In the genomic region with DNA sequence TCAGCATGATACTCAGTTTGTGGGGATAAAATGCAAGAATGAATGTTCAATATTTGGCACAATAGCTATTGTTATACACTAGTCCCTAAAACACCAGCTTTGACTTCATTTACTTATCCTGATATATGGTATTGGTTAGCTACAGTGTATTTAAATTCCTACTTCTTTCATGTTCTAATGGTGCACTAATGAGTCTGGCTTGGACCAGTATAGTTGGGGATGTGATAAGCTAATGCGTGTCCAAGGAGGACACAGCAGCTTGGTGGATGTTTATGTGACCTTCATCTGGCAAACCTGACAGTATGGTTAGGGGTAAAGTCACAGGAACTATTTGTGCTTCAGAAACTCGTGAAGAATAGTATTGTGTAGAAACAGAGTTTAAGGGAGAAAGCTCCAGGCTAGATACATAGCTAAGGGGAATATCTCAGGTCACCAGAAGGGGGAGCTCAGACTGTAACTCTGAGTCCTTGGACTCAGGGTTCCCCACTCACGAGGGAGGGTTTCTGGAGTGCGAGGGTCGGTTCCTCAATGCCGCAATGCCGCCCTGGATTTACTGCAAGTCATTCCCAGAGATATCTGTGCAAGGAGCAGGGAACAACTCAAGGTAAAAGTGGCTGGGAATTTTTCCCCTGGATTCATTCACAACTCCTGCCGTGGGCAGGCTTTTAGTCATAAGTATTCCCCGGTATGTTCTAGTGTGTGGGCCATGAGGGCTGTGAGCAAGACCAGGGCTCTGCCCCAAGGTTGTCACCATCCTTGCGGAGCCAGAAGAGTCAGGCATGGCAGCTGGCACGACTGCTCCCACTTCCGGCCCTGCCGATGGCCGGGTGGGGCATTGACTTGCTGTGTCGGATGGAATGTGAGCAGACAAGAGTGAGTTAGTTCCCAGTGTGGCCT, we compare ENCODE assay signal across 9 cellular contexts. TPM values are rescaled to one million over a fixed set of nuclear protein-coding genes. Genes with fewer than 3 reads are reported as not detected.
A peak's percentile ranks its signal among the peaks of the same experiment; 100 is the strongest.
DNase-seq lines count a peak whose midpoint lies in the region; ATAC-seq and TF ChIP-seq lines count a peak whose summit lies in the region.
"Had no signal": no experiment of that assay in that cellular context is flagged by ENCODE, and none has a peak within 500 bp of the region (broad histone marks: within the 10 kb centered on the region; RNA-seq: fewer than 3 reads in every experiment).

No MANE protein-coding gene starts in this region.

- TF ChIP-seq RAD21 in SK-N-SH (IDR thresholded peaks at IDR 0.05; ENCODE audit: low read length) = peak; percentile 56

- no peak overlapping the region for H3K9ac ChIP-seq in SK-N-SH

- no peak overlapping the region for H3K27ac Mint-ChIP-seq in activated CD4-positive, alpha-beta memory T cell treated with anti-CD3 and anti-CD28 coated beads for 36 hours
- no peak overlapping the region for H3K27ac Mint-ChIP-seq in activated CD4-positive, alpha-beta memory T cell treated with anti-CD3 and anti-CD28 coated beads, Interleukin-2, amount 10 ng/mL, durations not matched to agents 7 days and 5 days
- H3K27ac Mint-ChIP-seq in naive thymus-derived CD4-positive, alpha-beta T cell = no peak overlapping the region
- H3K27ac Mint-ChIP-seq: activated naive CD4-positive, alpha-beta T cell treated with anti-CD3 and anti-CD28 coated beads, Interleukin-2, amount 50 U/mL, for 24 hours had no signal

- peaks cover 21% of the 10 kb centered on the region for H3K4me1 Mint-ChIP-seq in activated CD4-positive, alpha-beta memory T cell treated with anti-CD3 and anti-CD28 coated beads for 36 hours (ENCODE audit: low read depth)
- peaks cover 18% of the 10 kb centered on the region for H3K4me1 Mint-ChIP-seq in activated CD4-positive, alpha-beta memory T cell treated with anti-CD3 and anti-CD28 coated beads, Interleukin-2, amount 10 ng/mL, durations not matched to agents 7 days and 5 days
- H3K4me1 Mint-ChIP-seq in naive thymus-derived CD4-positive, alpha-beta T cell = peaks cover 0 to 9% (median 0%) of the 10 kb centered on the region in 7 donors

- no peak for TF ChIP-seq POLR2A in erythroblast (IDR thresholded peaks at IDR 0.05; ENCODE audit: low read length)

- CTCF ChIA-PET in activated CD4-positive, alpha-beta memory T cell treated with anti-CD3 and anti-CD28 coated beads for 36 hours (lab: Charles Lee) = interaction anchor here (0.6 to 5.4 kb wide), 58 partner anchors 9 to 697 kb away, joined by 3 to 148 read pairs (median 4); a partner anchor contains a TSS
- CTCF ChIA-PET in activated CD4-positive, alpha-beta memory T cell treated with anti-CD3 and anti-CD28 coated beads, Interleukin-2, amount 10 ng/mL, durations not matched to agents 7 days and 5 days (lab: Charles Lee) = interaction anchor here (0.7 to 5.5 kb wide), 28 partner anchors 9 to 443 kb away, joined by 3 to 91 read pairs (median 3); a partner anchor contains a TSS
- CTCF ChIA-PET in SK-N-SH (lab: Yijun Ruan, JAX) = interaction anchor here (0.6 to 4.7 kb wide), 16 partner anchors 11 to 618 kb away, joined by 3 to 35 read pairs (median 3); a partner anchor contains a TSS
- CTCF ChIA-PET in naive thymus-derived CD4-positive, alpha-beta T cell (lab: Charles Lee) = interaction anchor here (0.5 to 2.6 kb wide), 11 partner anchors 9 to 443 kb away, joined by 3 to 26 read pairs (median 4); no protein-coding TSS in a partner anchor

- intact Hi-C loops in activated CD4-positive, alpha-beta memory T cell treated with anti-CD3 and anti-CD28 coated beads for 36 hours (cut with micrococcal nuclease) = loop anchor here (2.0 kb wide), 1 partner anchor 109 kb away; no protein-coding TSS in a partner anchor
- intact Hi-C loops in naive thymus-derived CD4-positive, alpha-beta T cell (cut with micrococcal nuclease) = loop anchor here (1.0 to 10.0 kb wide), 4 partner anchors 121 to 443 kb away; a partner anchor contains a TSS

- H3K4me3 Mint-ChIP-seq in activated CD4-positive, alpha-beta memory T cell treated with anti-CD3 and anti-CD28 coated beads for 36 hours = peak overlapping the region; percentile 33
- H3K4me3 Mint-ChIP-seq in activated CD4-positive, alpha-beta memory T cell treated with anti-CD3 and anti-CD28 coated beads, Interleukin-2, amount 10 ng/mL, durations not matched to agents 7 days and 5 days = no peak overlapping the region
- H3K4me3 Mint-ChIP-seq in naive thymus-derived CD4-positive, alpha-beta T cell = no peak overlapping the region
- H3K4me3 Mint-ChIP-seq: activated naive CD4-positive, alpha-beta T cell treated with anti-CD3 and anti-CD28 coated beads, Interleukin-2, amount 50 U/mL, for 24 hours had no signal

- DNase-seq in activated CD4-positive, alpha-beta memory T cell treated with anti-CD3 and anti-CD28 coated beads for 36 hours = peak; percentile 51
- DNase-seq in activated CD4-positive, alpha-beta memory T cell treated with anti-CD3 and anti-CD28 coated beads, Interleukin-2, amount 10 ng/mL, durations not matched to agents 7 days and 5 days = no peak
- peak; percentile 47 for DNase-seq in SK-N-SH
- peak; percentile 44 to 70 for DNase-seq in erythroblast (lab: John Stamatoyannopoulos, UW)
- peak in 3 of 9 donors; percentile 23 to 28 (median 24) for DNase-seq in naive thymus-derived CD4-positive, alpha-beta T cell
- DNase-seq in NCI-H1105 (lab: John Stamatoyannopoulos, UW) = no peak

- no peaks in the 10 kb centered on the region for H3F3A ChIP-seq in SK-N-SH (replicated peaks; ENCODE audit: insufficient read depth)

- H3K36me3 Mint-ChIP-seq in activated CD4-positive, alpha-beta memory T cell treated with anti-CD3 and anti-CD28 coated beads for 36 hours = peaks cover 20% of the 10 kb centered on the region
- peaks cover 5% of the 10 kb centered on the region for H3K36me3 Mint-ChIP-seq in activated CD4-positive, alpha-beta memory T cell treated with anti-CD3 and anti-CD28 coated beads, Interleukin-2, amount 10 ng/mL, durations not matched to agents 7 days and 5 days (ENCODE audit: low read depth)
- H3K36me3 Mint-ChIP-seq in naive thymus-derived CD4-positive, alpha-beta T cell = no peaks in the 10 kb centered on the region
- H3K36me3 Mint-ChIP-seq: activated naive CD4-positive, alpha-beta T cell treated with anti-CD3 and anti-CD28 coated beads, Interleukin-2, amount 50 U/mL, for 24 hours had no signal

- no peaks in the 10 kb centered on the region for H3K9me3 ChIP-seq in SK-N-SH
- no peaks in the 10 kb centered on the region for H3K9me3 ChIP-seq in naive thymus-derived CD4-positive, alpha-beta T cell (ENCODE audit: control insufficient read depth in 2 of 3, low read length in 3 of 3)

- peak; percentile 79 for TF ChIP-seq CTCF in SK-N-SH (IDR thresholded peaks at IDR 0.05)

- no peaks in the 10 kb centered on the region for H3K9me2 ChIP-seq in SK-N-SH

- H3K9me3 Mint-ChIP-seq in activated CD4-positive, alpha-beta memory T cell treated with anti-CD3 and anti-CD28 coated beads for 36 hours = no peaks in the 10 kb centered on the region
- no peaks in the 10 kb centered on the region for H3K9me3 Mint-ChIP-seq in activated CD4-positive, alpha-beta memory T cell treated with anti-CD3 and anti-CD28 coated beads, Interleukin-2, amount 10 ng/mL, durations not matched to agents 7 days and 5 days
- H3K9me3 Mint-ChIP-seq in naive thymus-derived CD4-positive, alpha-beta T cell = no peaks in the 10 kb centered on the region
- H3K9me3 Mint-ChIP-seq: activated naive CD4-positive, alpha-beta T cell treated with anti-CD3 and anti-CD28 coated beads, Interleukin-2, amount 50 U/mL, for 24 hours had no signal

- H4K20me1 ChIP-seq in SK-N-SH (ENCODE audit: insufficient read depth) = no peaks in the 10 kb centered on the region

- 24% methylated on average over 7 of the region's 15 CpGs for WGBS in SK-N-SH (ENCODE audit: low lambda C conversion rate)

- no peak overlapping the region for H2AFZ ChIP-seq in SK-N-SH (ENCODE audit: low read depth)

- ATAC-seq in HG03175 (IDR thresholded peaks at IDR 0.05; ENCODE audit: unreplicated experiment) (peak; percentile 70), HG03439 (IDR thresholded peaks at IDR 0.05; ENCODE audit: unreplicated experiment) (no peak)
- peak; percentile 71 for ATAC-seq in naive thymus-derived CD4-positive, alpha-beta T cell

- no peaks in the 10 kb centered on the region for H3K27me3 ChIP-seq in SK-N-SH (ENCODE audit: insufficient read depth)
- no peaks in the 10 kb centered on the region for H3K27me3 ChIP-seq in naive thymus-derived CD4-positive, alpha-beta T cell (ENCODE audit: control insufficient read depth in 2 of 2, insufficient read depth in 2 of 2, low read length in 2 of 2)

- H3K4me3 ChIP-seq in SK-N-SH (ENCODE audit: low read depth in 2 of 2, low read length in 1 of 2) = no peak overlapping the region
- H3K4me3 ChIP-seq in naive thymus-derived CD4-positive, alpha-beta T cell (ENCODE audit: low read length) = no peak overlapping the region

- H3K36me3 ChIP-seq in SK-N-SH (replicated peaks in 1 of 2; ENCODE audit: control insufficient read depth in 1 of 2, insufficient read depth in 2 of 2, low read length in 1 of 2) = no peaks in the 10 kb centered on the region
- H3K36me3 ChIP-seq in naive thymus-derived CD4-positive, alpha-beta T cell (ENCODE audit: control insufficient read depth in 2 of 3, insufficient read depth in 3 of 3, low read length in 3 of 3) = no peaks in the 10 kb centered on the region

- TF ChIP-seq EP300 in SK-N-SH (IDR thresholded peaks at IDR 0.05; ENCODE audit: borderline replicate concordance in 1 of 2, low read depth in 1 of 2, low read length in 1 of 2) = no peak

- no peak overlapping the region for H3K27ac ChIP-seq in SK-N-SH (ENCODE audit: low read depth in 2 of 2, low read length in 1 of 2)
- no peak overlapping the region for H3K27ac ChIP-seq in naive thymus-derived CD4-positive, alpha-beta T cell (ENCODE audit: low read depth, low read length)

- no peak overlapping the region for H3K4me2 ChIP-seq in SK-N-SH

- peaks cover 1% of the 10 kb centered on the region for H3K27me3 Mint-ChIP-seq in activated CD4-positive, alpha-beta memory T cell treated with anti-CD3 and anti-CD28 coated beads for 36 hours
- H3K27me3 Mint-ChIP-seq in activated CD4-positive, alpha-beta memory T cell treated with anti-CD3 and anti-CD28 coated beads, Interleukin-2, amount 10 ng/mL, durations not matched to agents 7 days and 5 days = no peaks in the 10 kb centered on the region
- H3K27me3 Mint-ChIP-seq in naive thymus-derived CD4-positive, alpha-beta T cell = peaks cover 0 to 16% (median 10%) of the 10 kb centered on the region in 5 donors
- H3K27me3 Mint-ChIP-seq: activated naive CD4-positive, alpha-beta T cell treated with anti-CD3 and anti-CD28 coated beads, Interleukin-2, amount 50 U/mL, for 24 hours had no signal

- no peaks in the 10 kb centered on the region for H3K4me1 ChIP-seq in SK-N-SH (ENCODE audit: control insufficient read depth in 1 of 2, insufficient read depth in 2 of 2, low read depth in 1 of 2, low read length in 1 of 2)
- peaks cover 0 to 12% of the 10 kb centered on the region in 2 donors for H3K4me1 ChIP-seq in naive thymus-derived CD4-positive, alpha-beta T cell (ENCODE audit: control insufficient read depth in 2 of 2, insufficient read depth in 2 of 2, low read length in 2 of 2)

- H3K79me2 ChIP-seq in SK-N-SH (ENCODE audit: insufficient read depth) = no peaks in the 10 kb centered on the region

- POLR2A ChIA-PET in activated CD4-positive, alpha-beta memory T cell treated with anti-CD3 and anti-CD28 coated beads for 36 hours (lab: Charles Lee) = interaction anchor here (1.0 kb wide), 1 partner anchor 77 kb away, joined by 3 read pairs; no protein-coding TSS in a partner anchor
- POLR2A ChIA-PET in activated CD4-positive, alpha-beta memory T cell treated with anti-CD3 and anti-CD28 coated beads, Interleukin-2, amount 10 ng/mL, durations not matched to agents 7 days and 5 days (lab: Charles Lee) = interaction anchor here (1.1 to 2.4 kb wide), 2 partner anchors 8 to 14 kb away, joined by 3 to 10 read pairs; no protein-coding TSS in a partner anchor
- POLR2A ChIA-PET in SK-N-SH (lab: Yijun Ruan, JAX) = no interaction called here
- POLR2A ChIA-PET in naive thymus-derived CD4-positive, alpha-beta T cell (lab: Charles Lee) = no interaction called here

RNA-seq across cellular contexts. Expression of a gene that starts 14.5 kb away (rescaled TPM):
- total RNA-seq in activated CD4-positive, alpha-beta memory T cell treated with anti-CD3 and anti-CD28 coated beads for 36 hours = 10 to 100 TPM; 35.6 to 36.2 TPM
- total RNA-seq in activated CD4-positive, alpha-beta memory T cell treated with anti-CD3 and anti-CD28 coated beads, Interleukin-2, amount 10 ng/mL, durations not matched to agents 7 days and 5 days = under 1 TPM; 0.81 to 0.88 TPM
- 0.16 and 0.49 TPM in 2 replicates for polyA plus RNA-seq in SK-N-SH (2012; rRNA removed)
- 0.31 and 0.36 TPM in 2 replicates for polyA plus RNA-seq in SK-N-SH (2012; cell fraction: cytosol; rRNA removed)
- 0.09 and 0.12 TPM in 2 replicates for polyA plus RNA-seq in SK-N-SH (2012; cell fraction: nucleus; rRNA removed)
- 1 to 10 TPM in 2 of 5 experiments, under 1 TPM in 1, not detected in 2; 0.40 to 2.7 (median 1.3) TPM for total RNA-seq in naive thymus-derived CD4-positive, alpha-beta T cell
- not detected for polyA plus RNA-seq in naive thymus-derived CD4-positive, alpha-beta T cell

Comparison
In these comparisons a context has a peak if more than half of its experiments do, and no peak if none do; other contexts are left out.
1. DNase-seq: peak in activated CD4-positive, alpha-beta memory T cell treated with anti-CD3 and anti-CD28 coated beads for 36 hours (single experiment), SK-N-SH (single experiment) and erythroblast (2 of 2); none in activated CD4-positive, alpha-beta memory T cell treated with anti-CD3 and anti-CD28 coated beads, Interleukin-2, amount 10 ng/mL, durations not matched to agents 7 days and 5 days (single experiment) and NCI-H1105 (single experiment).
2. RNA of a gene that starts 14.5 kb away (total RNA-seq): 35.6 to 36.2 TPM in activated CD4-positive, alpha-beta memory T cell treated with anti-CD3 and anti-CD28 coated beads for 36 hours; 0.81 to 0.88 TPM in activated CD4-positive, alpha-beta memory T cell treated with anti-CD3 and anti-CD28 coated beads, Interleukin-2, amount 10 ng/mL, durations not matched to agents 7 days and 5 days and 0.40 to 2.7 TPM in naive thymus-derived CD4-positive, alpha-beta T cell; every median in the first group is over 4 times any median in the second.
3. POLR2A ChIA-PET loops: an anchor here in activated CD4-positive, alpha-beta memory T cell treated with anti-CD3 and anti-CD28 coated beads for 36 hours (1.0 kb wide) and activated CD4-positive, alpha-beta memory T cell treated with anti-CD3 and anti-CD28 coated beads, Interleukin-2, amount 10 ng/mL, durations not matched to agents 7 days and 5 days (1.1 to 2.4 kb wide); none called in SK-N-SH and naive thymus-derived CD4-positive, alpha-beta T cell.